Comparison of ENCODE assay signal across 30 cellular contexts in genomic region chr20:50252715-50253500, GRCh38.
DNase-seq lines count a peak whose midpoint lies in the region; ATAC-seq, FAIRE-seq and TF ChIP-seq lines count a peak whose summit lies in the region.
"Had no signal": no experiment of that assay in that cellular context is flagged by ENCODE, and none has a peak within 500 bp of the region (broad histone marks: within the 10 kb centered on the region; RNA-seq: fewer than 3 reads in every experiment).

No MANE protein-coding gene starts in this region.

- intact Hi-C loops in natural killer cell (cut with micrococcal nuclease), result no loop called here
- intact Hi-C loops in activated T-helper 1 cell treated with anti-CD3 and anti-CD28 coated beads, Interleukin-12 subunit alpha, Interleukin-12 subunit beta, Interleukin-2, Interleukin-4 antibody, amounts not matched to agents 30 ng/mL and 10 ng/mL and 1 ng/mL, durations not matched to agents 14 hours and 24 hours and 36 hours (cut with micrococcal nuclease), result no loop called here
- intact Hi-C loops in left lung (cut with DNase I), result no loop called here
- intact Hi-C loops in Caco-2 (cut with micrococcal nuclease; ENCODE audit: unreplicated experiment), result no loop called here
- intact Hi-C loops in left cardiac atrium (cut with DNase I), result no loop called here
- intact Hi-C loops in activated CD4-positive, alpha-beta memory T cell treated with anti-CD3 and anti-CD28 coated beads for 36 hours (cut with micrococcal nuclease), result no loop called here

- no peak for FAIRE-seq in small intestine (lab: Jason Lieb, UNC)
- FAIRE-seq: A204.1, G401.6 had no signal

- no peaks in the 10 kb centered on the region for H3K36me3 Mint-ChIP-seq in natural killer cell treated with Interleukin-12 subunit alpha and Interleukin-12 subunit beta and Interleukin-15 and Interleukin-18, amount 100 ng/mL, for 72 hours
- H3K36me3 Mint-ChIP-seq in natural killer cell (no peaks in the 10 kb centered on the region), Caco-2 (ENCODE audit: insufficient read depth, unreplicated experiment) (no peaks in the 10 kb centered on the region)
- no peaks in the 10 kb centered on the region for H3K36me3 Mint-ChIP-seq in activated T-helper 1 cell treated with anti-CD3 and anti-CD28 coated beads, Interleukin-12 subunit alpha, Interleukin-12 subunit beta, Interleukin-2, Interleukin-4 antibody, amounts not matched to agents 30 ng/mL and 10 ng/mL and 1 ng/mL, durations not matched to agents 14 hours and 24 hours and 36 hours (ENCODE audit: low read depth)
- no peaks in the 10 kb centered on the region for H3K36me3 Mint-ChIP-seq in activated CD4-positive, alpha-beta memory T cell treated with anti-CD3 and anti-CD28 coated beads for 36 hours
- H3K36me3 Mint-ChIP-seq: activated naive CD8-positive, alpha-beta T cell treated with anti-CD3 and anti-CD28 coated beads for 36 hours; stimulated activated effector memory CD8-positive, alpha-beta T cell treated with anti-CD3 and anti-CD28 coated beads, Interleukin-12 subunit alpha, Interleukin-12 subunit beta, amount 100 ng/mL, for 72 hours had no signal

- DNase-seq in natural killer cell treated with Interleukin-12 subunit alpha and Interleukin-12 subunit beta and Interleukin-15 and Interleukin-18, amount 100 ng/mL, for 72 hours (ENCODE audit: low spot score), result no peak
- DNase-seq in natural killer cell (no peak), left lung (peak in 1 of 2 donors; percentile 73), Caco-2 (no peak), left cardiac atrium (no peak), small intestine (no peak)
- no peak for DNase-seq in activated T-helper 1 cell treated with anti-CD3 and anti-CD28 coated beads, Interleukin-12 subunit alpha, Interleukin-12 subunit beta, Interleukin-2, Interleukin-4 antibody, amounts not matched to agents 30 ng/mL and 10 ng/mL and 1 ng/mL, durations not matched to agents 14 hours and 24 hours and 36 hours (ENCODE audit: low spot score)
- no peak for DNase-seq in activated CD4-positive, alpha-beta memory T cell treated with anti-CD3 and anti-CD28 coated beads for 36 hours
- DNase-seq: activated CD4-positive, alpha-beta T cell treated with anti-CD3 and anti-CD28 coated beads for 1 hour; activated CD8-positive, alpha-beta T cell treated with anti-CD3 and anti-CD28 coated beads, Interleukin-2, amount 10 ng/mL, durations not matched to agents 7 days and 5 days; activated effector memory CD4-positive, alpha-beta T cell treated with anti-CD3 and anti-CD28 coated beads, Interleukin-2, amount 50 U/mL, for 16 hours; activated naive CD8-positive, alpha-beta T cell treated with anti-CD3 and anti-CD28 coated beads for 36 hours; dermis blood vessel endothelial cell; DMS53; H7; hypothalamus; mucosa of descending colon; NCI-H2081; SK-N-SH; spleen; stimulated activated CD4-positive, alpha-beta T cell treated with anti-CD3 and anti-CD28 coated beads, Interleukin-2, amount 100 ng/mL, for 48 hours; T-helper 2 cell; uterus had no signal

- peak overlapping the region; percentile 2 to 26 for H3K27ac Mint-ChIP-seq in natural killer cell treated with Interleukin-12 subunit alpha and Interleukin-12 subunit beta and Interleukin-15 and Interleukin-18, amount 100 ng/mL, for 72 hours
- H3K27ac Mint-ChIP-seq in natural killer cell (no peak overlapping the region), Caco-2 (ENCODE audit: unreplicated experiment) (no peak overlapping the region)
- peak overlapping the region; percentile 11 for H3K27ac Mint-ChIP-seq in activated T-helper 1 cell treated with anti-CD3 and anti-CD28 coated beads, Interleukin-12 subunit alpha, Interleukin-12 subunit beta, Interleukin-2, Interleukin-4 antibody, amounts not matched to agents 30 ng/mL and 10 ng/mL and 1 ng/mL, durations not matched to agents 14 hours and 24 hours and 36 hours
- no peak overlapping the region for H3K27ac Mint-ChIP-seq in activated CD4-positive, alpha-beta memory T cell treated with anti-CD3 and anti-CD28 coated beads for 36 hours
- H3K27ac Mint-ChIP-seq: activated CD8-positive, alpha-beta T cell treated with anti-CD3 and anti-CD28 coated beads, Interleukin-2, amount 10 ng/mL, durations not matched to agents 7 days and 5 days; activated naive CD8-positive, alpha-beta T cell treated with anti-CD3 and anti-CD28 coated beads for 36 hours; stimulated activated effector memory CD8-positive, alpha-beta T cell treated with anti-CD3 and anti-CD28 coated beads, Interleukin-12 subunit alpha, Interleukin-12 subunit beta, amount 100 ng/mL, for 72 hours had no signal

- H3K36me3 ChIP-seq in left lung (no peaks in the 10 kb centered on the region), Caco-2 (ENCODE audit: control insufficient read depth, insufficient read depth, low read length) (no peaks in the 10 kb centered on the region), small intestine (ENCODE audit: control insufficient read depth in 2 of 2, insufficient read depth in 2 of 2, low read length in 2 of 2) (no peaks in the 10 kb centered on the region)
- H3K36me3 ChIP-seq: esophagus muscularis mucosa, gastroesophageal sphincter, right atrium auricular region, spleen, uterus had no signal

- H3K4me1 Mint-ChIP-seq in natural killer cell treated with Interleukin-12 subunit alpha and Interleukin-12 subunit beta and Interleukin-15 and Interleukin-18, amount 100 ng/mL, for 72 hours (ENCODE audit: low read depth in 2 of 2), result peaks cover 10 to 13% of the 10 kb centered on the region in 2 donors
- H3K4me1 Mint-ChIP-seq in natural killer cell, result no peaks in the 10 kb centered on the region
- H3K4me1 Mint-ChIP-seq in activated T-helper 1 cell treated with anti-CD3 and anti-CD28 coated beads, Interleukin-12 subunit alpha, Interleukin-12 subunit beta, Interleukin-2, Interleukin-4 antibody, amounts not matched to agents 30 ng/mL and 10 ng/mL and 1 ng/mL, durations not matched to agents 14 hours and 24 hours and 36 hours (ENCODE audit: low read depth), result peaks cover 6% of the 10 kb centered on the region
- peaks cover 9% of the 10 kb centered on the region for H3K4me1 Mint-ChIP-seq in Caco-2 (ENCODE audit: low read depth, unreplicated experiment)
- H3K4me1 Mint-ChIP-seq in activated CD4-positive, alpha-beta memory T cell treated with anti-CD3 and anti-CD28 coated beads for 36 hours (ENCODE audit: low read depth), result no peaks in the 10 kb centered on the region
- H3K4me1 Mint-ChIP-seq: activated naive CD8-positive, alpha-beta T cell treated with anti-CD3 and anti-CD28 coated beads for 36 hours; central memory CD8-positive, alpha-beta T cell; stimulated activated effector memory CD8-positive, alpha-beta T cell treated with anti-CD3 and anti-CD28 coated beads, Interleukin-12 subunit alpha, Interleukin-12 subunit beta, amount 100 ng/mL, for 72 hours had no signal

- peaks cover 0 to 14% of the 10 kb centered on the region in 2 donors for H3K27me3 Mint-ChIP-seq in natural killer cell treated with Interleukin-12 subunit alpha and Interleukin-12 subunit beta and Interleukin-15 and Interleukin-18, amount 100 ng/mL, for 72 hours
- H3K27me3 Mint-ChIP-seq in natural killer cell (ENCODE audit: low read depth in 2 of 2) (peaks cover 7 to 20% of the 10 kb centered on the region in 2 donors), Caco-2 (ENCODE audit: insufficient read depth, unreplicated experiment) (no peaks in the 10 kb centered on the region)
- H3K27me3 Mint-ChIP-seq in activated T-helper 1 cell treated with anti-CD3 and anti-CD28 coated beads, Interleukin-12 subunit alpha, Interleukin-12 subunit beta, Interleukin-2, Interleukin-4 antibody, amounts not matched to agents 30 ng/mL and 10 ng/mL and 1 ng/mL, durations not matched to agents 14 hours and 24 hours and 36 hours (ENCODE audit: insufficient read depth), result peaks cover 29% of the 10 kb centered on the region
- H3K27me3 Mint-ChIP-seq in activated CD4-positive, alpha-beta memory T cell treated with anti-CD3 and anti-CD28 coated beads for 36 hours, result peaks cover 16% of the 10 kb centered on the region
- H3K27me3 Mint-ChIP-seq: central memory CD8-positive, alpha-beta T cell had no signal

- no TSS peak for BruUV-seq in Caco-2 (replicated peaks; lab: Mats Ljungman, UMichigan)

- WGBS in small intestine, 3 donors, result 86 to 91% (median 89%) methylated on average over 17 of the region's 17 CpGs

- H3K4me1 ChIP-seq in left lung (peaks cover 0 to 26% of the 10 kb centered on the region in 2 donors), Caco-2 (0 out of 2 replicates have a peak, but pooled peaks cover 6% of the 10 kb centered on the region), small intestine (ENCODE audit: control insufficient read depth in 2 of 2, insufficient read depth in 1 of 2, low read depth in 1 of 2, low read length in 1 of 2) (peaks cover 0 to 3% of the 10 kb centered on the region in 2 donors)
- H3K4me1 ChIP-seq: esophagus muscularis mucosa, gastroesophageal sphincter, right atrium auricular region, uterus had no signal

- H3K27me3 ChIP-seq in left lung, result no peaks in the 10 kb centered on the region
- H3K27me3 ChIP-seq in Caco-2 (replicated peaks; ENCODE audit: control insufficient read depth, insufficient read depth, low read length), result no peaks in the 10 kb centered on the region
- H3K27me3 ChIP-seq in small intestine (ENCODE audit: control insufficient read depth in 2 of 2, insufficient read depth in 2 of 2, low read length in 2 of 2), result no peaks in the 10 kb centered on the region
- H3K27me3 ChIP-seq: esophagus muscularis mucosa, gastroesophageal sphincter, right atrium auricular region, uterus had no signal

- no peak for ATAC-seq in natural killer cell treated with Interleukin-12 subunit alpha and Interleukin-12 subunit beta and Interleukin-15 and Interleukin-18, amount 100 ng/mL, for 72 hours
- ATAC-seq in natural killer cell (no peak), left lung (peak; percentile 43), left cardiac atrium (no peak)
- ATAC-seq: activated CD8-positive, alpha-beta T cell treated with anti-CD3 and anti-CD28 coated beads, Interleukin-2, amount 10 ng/mL, durations not matched to agents 7 days and 5 days; gastroesophageal sphincter; mucosa of descending colon; stimulated activated effector memory CD8-positive, alpha-beta T cell treated with anti-CD3 and anti-CD28 coated beads, Interleukin-12 subunit alpha, Interleukin-12 subunit beta, amount 100 ng/mL, for 72 hours had no signal

- H3K4me3 Mint-ChIP-seq in natural killer cell treated with Interleukin-12 subunit alpha and Interleukin-12 subunit beta and Interleukin-15 and Interleukin-18, amount 100 ng/mL, for 72 hours, result no peak overlapping the region
- H3K4me3 Mint-ChIP-seq in natural killer cell, result no peak overlapping the region
- H3K4me3 Mint-ChIP-seq in activated T-helper 1 cell treated with anti-CD3 and anti-CD28 coated beads, Interleukin-12 subunit alpha, Interleukin-12 subunit beta, Interleukin-2, Interleukin-4 antibody, amounts not matched to agents 30 ng/mL and 10 ng/mL and 1 ng/mL, durations not matched to agents 14 hours and 24 hours and 36 hours, result no peak overlapping the region
- no peak overlapping the region for H3K4me3 Mint-ChIP-seq in Caco-2 (ENCODE audit: unreplicated experiment)
- no peak overlapping the region for H3K4me3 Mint-ChIP-seq in activated CD4-positive, alpha-beta memory T cell treated with anti-CD3 and anti-CD28 coated beads for 36 hours
- H3K4me3 Mint-ChIP-seq: activated CD8-positive, alpha-beta T cell treated with anti-CD3 and anti-CD28 coated beads, Interleukin-2, amount 10 ng/mL, durations not matched to agents 7 days and 5 days; activated naive CD8-positive, alpha-beta T cell treated with anti-CD3 and anti-CD28 coated beads for 36 hours; central memory CD8-positive, alpha-beta T cell; stimulated activated effector memory CD8-positive, alpha-beta T cell treated with anti-CD3 and anti-CD28 coated beads, Interleukin-12 subunit alpha, Interleukin-12 subunit beta, amount 100 ng/mL, for 72 hours had no signal

- POLR2A ChIA-PET in Caco-2 (lab: Charles Lee), result no interaction called here
- POLR2A ChIA-PET in activated CD4-positive, alpha-beta memory T cell treated with anti-CD3 and anti-CD28 coated beads for 36 hours (lab: Charles Lee), result no interaction called here

- TF ChIP-seq CTCF in natural killer cell (IDR thresholded peaks at IDR 0.05) (no peak), left lung (IDR thresholded peaks at IDR 0.05) (no peak), Caco-2 (IDR thresholded peaks at IDR 0.05; ENCODE audit: insufficient read depth in 1 of 2, low read depth in 1 of 2, low read length in 1 of 2, severe bottlenecking in 1 of 2, unreplicated experiment in 1 of 2) (no peak)

- H3K9me3 Mint-ChIP-seq in natural killer cell treated with Interleukin-12 subunit alpha and Interleukin-12 subunit beta and Interleukin-15 and Interleukin-18, amount 100 ng/mL, for 72 hours, result no peaks in the 10 kb centered on the region
- H3K9me3 Mint-ChIP-seq in natural killer cell (no peaks in the 10 kb centered on the region), Caco-2 (ENCODE audit: unreplicated experiment) (no peaks in the 10 kb centered on the region)
- no peaks in the 10 kb centered on the region for H3K9me3 Mint-ChIP-seq in activated T-helper 1 cell treated with anti-CD3 and anti-CD28 coated beads, Interleukin-12 subunit alpha, Interleukin-12 subunit beta, Interleukin-2, Interleukin-4 antibody, amounts not matched to agents 30 ng/mL and 10 ng/mL and 1 ng/mL, durations not matched to agents 14 hours and 24 hours and 36 hours
- H3K9me3 Mint-ChIP-seq in activated CD4-positive, alpha-beta memory T cell treated with anti-CD3 and anti-CD28 coated beads for 36 hours, result no peaks in the 10 kb centered on the region
- H3K9me3 Mint-ChIP-seq: activated naive CD8-positive, alpha-beta T cell treated with anti-CD3 and anti-CD28 coated beads for 36 hours; central memory CD8-positive, alpha-beta T cell; stimulated activated effector memory CD8-positive, alpha-beta T cell treated with anti-CD3 and anti-CD28 coated beads, Interleukin-12 subunit alpha, Interleukin-12 subunit beta, amount 100 ng/mL, for 72 hours had no signal

- CTCF ChIA-PET in Caco-2 (lab: Charles Lee), result no interaction called here
- CTCF ChIA-PET in activated CD4-positive, alpha-beta memory T cell treated with anti-CD3 and anti-CD28 coated beads for 36 hours (lab: Charles Lee), result no interaction called here

- H3K9me3 ChIP-seq in left lung, result no peaks in the 10 kb centered on the region
- no peaks in the 10 kb centered on the region for H3K9me3 ChIP-seq in Caco-2
- no peaks in the 10 kb centered on the region for H3K9me3 ChIP-seq in small intestine (ENCODE audit: control insufficient read depth, low read depth)
- H3K9me3 ChIP-seq: esophagus muscularis mucosa, gastroesophageal sphincter, mucosa of descending colon, right atrium auricular region, SK-N-SH, spleen, uterus had no signal

- H3K4me3 ChIP-seq in left lung (no peak overlapping the region), Caco-2 (ENCODE audit: low read depth, low read length) (no peak overlapping the region), small intestine (ENCODE audit: low read depth in 1 of 2, low read length in 2 of 2) (no peak overlapping the region)
- H3K4me3 ChIP-seq: esophagus muscularis mucosa, gastroesophageal sphincter, mucosa of descending colon, right atrium auricular region, spleen, uterus had no signal

- H3K27ac ChIP-seq in left lung, result peak overlapping the region in 1 of 2 donors; percentile 66
- H3K27ac ChIP-seq in small intestine (ENCODE audit: low read depth in 1 of 2, low read length in 1 of 2), result no peak overlapping the region
- H3K27ac ChIP-seq: esophagus muscularis mucosa, gastroesophageal sphincter, right atrium auricular region, spleen, uterus had no signal

Comparison
In these comparisons a context has a peak if more than half of its experiments do, and no peak if none do; other contexts are left out.
1. H3K27ac Mint-ChIP-seq: peak in natural killer cell treated with Interleukin-12 subunit alpha and Interleukin-12 subunit beta and Interleukin-15 and Interleukin-18, amount 100 ng/mL, for 72 hours (2 of 2) and activated T-helper 1 cell treated with anti-CD3 and anti-CD28 coated beads, Interleukin-12 subunit alpha, Interleukin-12 subunit beta, Interleukin-2, Interleukin-4 antibody, amounts not matched to agents 30 ng/mL and 10 ng/mL and 1 ng/mL, durations not matched to agents 14 hours and 24 hours and 36 hours (single experiment); none in natural killer cell (0 of 2), Caco-2 (single experiment) and activated CD4-positive, alpha-beta memory T cell treated with anti-CD3 and anti-CD28 coated beads for 36 hours (single experiment).